In genomic region chr3:32840086-32840841, GRCh38 we compare ENCODE assay signal across 28 cellular contexts. TPM values are rescaled to one million over a fixed set of nuclear protein-coding genes. Genes with fewer than 3 reads are reported as not detected.
DNase-seq lines count a peak whose midpoint lies in the region; ATAC-seq, FAIRE-seq and TF ChIP-seq lines count a peak whose summit lies in the region.
"Had no signal": no experiment of that assay in that cellular context is flagged by ENCODE, and none has a peak within 500 bp of the region (broad histone marks: within the 10 kb centered on the region; RNA-seq: fewer than 3 reads in every experiment).

No MANE protein-coding gene starts in this region.

- no peak overlapping the region for H2AFZ ChIP-seq in astrocyte (ENCODE audit: low read depth, low read length)

- H3K4me1 ChIP-seq in astrocyte (ENCODE audit: insufficient read depth, low read length) (no peaks in the 10 kb centered on the region), iPS-20b (ENCODE audit: insufficient read depth, low read length) (peaks cover 78% of the 10 kb centered on the region), gastrocnemius medialis (no peaks in the 10 kb centered on the region)
- H3K4me1 ChIP-seq: sigmoid colon had no signal

- no peaks in the 10 kb centered on the region for H4K20me1 ChIP-seq in astrocyte (ENCODE audit: insufficient read depth, low read length)

- ATAC-seq in gastrocnemius medialis (no peak), HG02981 (IDR thresholded peaks at IDR 0.05; ENCODE audit: unreplicated experiment) (no peak)
- ATAC-seq: activated naive CD8-positive, alpha-beta T cell treated with anti-CD3 and anti-CD28 coated beads, Interleukin-2, amount 50 U/mL, for 24 hours had no signal

- intact Hi-C loops in gastrocnemius medialis (cut with DNase I; ENCODE audit: low total_unique reads), result no loop called here

- H3K27ac Mint-ChIP-seq in astrocyte (ENCODE audit: unreplicated experiment) (peak overlapping the region; percentile 80), neural crest cell (ENCODE audit: unreplicated experiment) (peak overlapping the region; percentile 54)
- H3K27ac Mint-ChIP-seq: activated naive CD8-positive, alpha-beta T cell treated with anti-CD3 and anti-CD28 coated beads, Interleukin-2, amount 50 U/mL, for 24 hours; memory B cell; naive B cell had no signal

- H3K36me3 ChIP-seq in H7 (replicated peaks; ENCODE audit: control insufficient read depth, insufficient read depth, low read length) (peaks cover 1% of the 10 kb centered on the region; the same call in 1 of the 2 replicates), astrocyte (ENCODE audit: insufficient read depth, low read length) (no peaks in the 10 kb centered on the region), iPS-20b (ENCODE audit: insufficient read depth, low read depth, low read length) (peaks cover 7% of the 10 kb centered on the region; the same call in 1 of the 2 replicates), gastrocnemius medialis (no peaks in the 10 kb centered on the region)
- H3K36me3 ChIP-seq: sigmoid colon had no signal

- peak; percentile 65 for DNase-seq in H7
- no peak for DNase-seq in astrocyte (ENCODE audit: low read depth)
- DNase-seq in neural crest cell (ENCODE audit: low read depth, low spot score), result no peak
- no peak for DNase-seq in gastrocnemius medialis
- DNase-seq in iPS-NIHi7 (ENCODE audit: extremely low spot score), result no peak
- no peak for DNase-seq in AG08396 (ENCODE audit: low spot score)
- DNase-seq: activated CD4-positive, alpha-beta T cell treated with anti-CD3 and anti-CD28 coated beads, Interleukin-2, amount 50 U/mL, for 48 hours; activated CD4-positive, CD25-positive, alpha-beta regulatory T cell; activated effector memory CD4-positive, alpha-beta T cell treated with anti-CD3 and anti-CD28 coated beads, Interleukin-2, amount 50 U/mL, for 16 hours; activated naive CD8-positive, alpha-beta T cell treated with anti-CD3 and anti-CD28 coated beads, Interleukin-2, amount 50 U/mL, for 24 hours; GOT3; head of caudate nucleus; KBM-7; MV-4-11; naive B cell; NCI-H1694 treated with DMSO at 0.1 percent for 48 hours; sigmoid colon; substantia nigra; T-helper 9 cell had no signal

- H3K36me3 Mint-ChIP-seq in astrocyte (ENCODE audit: low read depth, unreplicated experiment) (no peaks in the 10 kb centered on the region), neural crest cell (ENCODE audit: low read depth) (peaks cover 2% of the 10 kb centered on the region)
- H3K36me3 Mint-ChIP-seq: brain, memory B cell, naive B cell had no signal

- FAIRE-seq in astrocyte (lab: Jason Lieb, UNC), result no peak
- FAIRE-seq: colon, D721Med, endometrium, keratinocyte had no signal

- H3K27me3 ChIP-seq in H7 (ENCODE audit: control insufficient read depth, insufficient read depth, low read length) (no peaks in the 10 kb centered on the region), astrocyte (ENCODE audit: insufficient read depth, low read length) (peaks cover 12% of the 10 kb centered on the region), iPS-20b (ENCODE audit: insufficient read depth, low read length) (no peaks in the 10 kb centered on the region), gastrocnemius medialis (peaks cover 0 to 16% (median 5%) of the 10 kb centered on the region in 3 donors)

- TF ChIP-seq CTCF in astrocyte (IDR thresholded peaks at IDR 0.05; ENCODE audit: insufficient read depth, low read depth, low read length) (no peak), neural crest cell (conservative IDR thresholded peaks at IDR 0.05) (no peak), gastrocnemius medialis (IDR thresholded peaks at IDR 0.05 in 4 of 5, conservative IDR thresholded peaks at IDR 0.05 in 1 of 5) (no peak)

- H3K27me3 Mint-ChIP-seq in astrocyte (ENCODE audit: low read depth, unreplicated experiment), result no peaks in the 10 kb centered on the region
- H3K27me3 Mint-ChIP-seq in neural crest cell (ENCODE audit: low read depth), result no peaks in the 10 kb centered on the region
- H3K27me3 Mint-ChIP-seq: activated naive CD8-positive, alpha-beta T cell treated with anti-CD3 and anti-CD28 coated beads, Interleukin-2, amount 50 U/mL, for 24 hours had no signal

- H3K4me1 Mint-ChIP-seq in astrocyte (ENCODE audit: low read depth, unreplicated experiment), result peaks cover 69% of the 10 kb centered on the region
- peaks cover 93% of the 10 kb centered on the region for H3K4me1 Mint-ChIP-seq in neural crest cell

- H3K4me2 ChIP-seq in astrocyte (ENCODE audit: low read length), result no peak overlapping the region

- H3K9me3 Mint-ChIP-seq in astrocyte (ENCODE audit: unreplicated experiment) (no peaks in the 10 kb centered on the region), neural crest cell (no peaks in the 10 kb centered on the region)
- H3K9me3 Mint-ChIP-seq: activated naive CD8-positive, alpha-beta T cell treated with anti-CD3 and anti-CD28 coated beads, Interleukin-2, amount 50 U/mL, for 24 hours; memory B cell; naive B cell had no signal

- H3K27ac ChIP-seq in astrocyte (ENCODE audit: low read depth, low read length) (no peak overlapping the region), iPS-20b (ENCODE audit: low read length) (peak overlapping the region; percentile 81), gastrocnemius medialis (no peak overlapping the region)
- H3K27ac ChIP-seq: C4-2B, sigmoid colon had no signal

- no peak for TF ChIP-seq POLR2A in gastrocnemius medialis (IDR thresholded peaks at IDR 0.05)

- in situ Hi-C loops in gastrocnemius medialis (cut with MboI; ENCODE audit: low sequenced_read_pairs in 4 of 4), result no loop called here

- no peaks in the 10 kb centered on the region for H3K79me2 ChIP-seq in astrocyte (ENCODE audit: insufficient read depth, low read length)

- H3K9ac ChIP-seq in astrocyte (ENCODE audit: low read length) (no peak overlapping the region), iPS-20b (ENCODE audit: low read depth, low read length) (peak overlapping the region; percentile 77)

- H3K4me3 Mint-ChIP-seq in astrocyte (ENCODE audit: unreplicated experiment) (no peak overlapping the region), neural crest cell (peak overlapping the region; percentile 66)
- H3K4me3 Mint-ChIP-seq: activated naive CD8-positive, alpha-beta T cell treated with anti-CD3 and anti-CD28 coated beads, Interleukin-2, amount 50 U/mL, for 24 hours; brain; memory B cell; naive B cell had no signal

- no peaks in the 10 kb centered on the region for H3K9me3 ChIP-seq in astrocyte (ENCODE audit: insufficient read depth, low read depth, low read length)
- no peaks in the 10 kb centered on the region for H3K9me3 ChIP-seq in iPS-20b (ENCODE audit: insufficient read depth, low read depth, low read length)
- H3K9me3 ChIP-seq in gastrocnemius medialis, result no peaks in the 10 kb centered on the region
- H3K9me3 ChIP-seq: sigmoid colon had no signal

- H3K4me3 ChIP-seq in H7 (ENCODE audit: insufficient read depth, low read depth, low read length) (no peak overlapping the region), astrocyte (ENCODE audit: insufficient read depth, low read depth, low read length) (no peak overlapping the region), iPS-20b (ENCODE audit: low read length) (peak overlapping the region; percentile 64), gastrocnemius medialis (no peak overlapping the region)
- H3K4me3 ChIP-seq: sigmoid colon had no signal

RNA-seq across cellular contexts. Expression of gene TRIM71, which starts 22.5 kb away (rescaled TPM):
- total RNA-seq in H7 (2014; rRNA removed; shearing (Covaris generic)), result 105 and 151 TPM in 2 replicates
- total RNA-seq in astrocyte (10.9 and 17.2 TPM in 2 replicates), neural crest cell (92.4 and 95.2 TPM in 2 replicates), gastrocnemius medialis (not detected)
- total RNA-seq: sigmoid colon had no signal

Comparison
In these comparisons a context has a peak if more than half of its experiments do, and no peak if none do; other contexts are left out.
1. RNA of gene TRIM71, which starts 22.5 kb away (total RNA-seq): 105 to 151 TPM in H7, 92.4 to 95.2 TPM in neural crest cell and 10.9 to 17.2 TPM in astrocyte; not detected in gastrocnemius medialis; every median in the first group is over 10 times any median in the second.